ENCODE assay signal across 8 cellular contexts in genomic region chr3:177448987-177449975, GRCh38.
A peak's percentile ranks its signal among the peaks of the same experiment; 100 is the strongest.
DNase-seq lines count a peak whose midpoint lies in the region; ATAC-seq and TF ChIP-seq lines count a peak whose summit lies in the region.

No MANE protein-coding gene starts in this region.

- H3K9me3 ChIP-seq in DND-41 (ENCODE audit: insufficient read depth, low read length, severe bottlenecking) (no peaks in the 10 kb centered on the region), mesenchymal stem cell (ENCODE audit: control insufficient read depth, low read length) (no peaks in the 10 kb centered on the region), psoas muscle (no peaks in the 10 kb centered on the region)

- H2BK5ac ChIP-seq in mesenchymal stem cell (ENCODE audit: low read depth, low read length, poor library complexity, severe bottlenecking): no peak overlapping the region

- peak overlapping the region in 1 of 2 experiments; percentile 57 for H3K18ac ChIP-seq in mesenchymal stem cell (ENCODE audit: low read depth in 1 of 2, low read length in 2 of 2)

- H3K27me3 ChIP-seq in DND-41 (ENCODE audit: insufficient read depth, low read length, poor library complexity): no peaks in the 10 kb centered on the region
- H3K27me3 ChIP-seq in mesenchymal stem cell (ENCODE audit: control insufficient read depth in 1 of 2, insufficient read depth in 1 of 2, low read length in 2 of 2): no peaks in the 10 kb centered on the region
- H3K27me3 ChIP-seq in psoas muscle (ENCODE audit: insufficient read depth in 3 of 3, low read length in 2 of 3): no peaks in the 10 kb centered on the region

- H2BK15ac ChIP-seq in mesenchymal stem cell (ENCODE audit: low read depth, poor library complexity, severe bottlenecking): no peak overlapping the region

- no peak overlapping the region for H3K14ac ChIP-seq in mesenchymal stem cell (ENCODE audit: low read length in 2 of 2)

- H3K4me3 Mint-ChIP-seq in activated T-cell treated with anti-CD3 and anti-CD28 coated beads, Interleukin-2, amount 50 U/mL, for 72 hours: peak overlapping the region; percentile 54 to 85

- no peak overlapping the region for H2AK5ac ChIP-seq in mesenchymal stem cell (ENCODE audit: low read length, severe bottlenecking)

- H2AFZ ChIP-seq in DND-41 (ENCODE audit: low read depth, low read length) (0 out of 2 replicates have a peak overlapping the region, but pooled peaks have one; percentile 45), mesenchymal stem cell (ENCODE audit: low read depth, low read length) (no peak overlapping the region)

- intact Hi-C loops in psoas muscle (cut with DNase I): no loop called here

- no peaks in the 10 kb centered on the region for H3K27me3 Mint-ChIP-seq in activated T-cell treated with anti-CD3 and anti-CD28 coated beads, Interleukin-2, amount 50 U/mL, for 72 hours (ENCODE audit: low read depth)

- H3K4me1 Mint-ChIP-seq in activated T-cell treated with anti-CD3 and anti-CD28 coated beads, Interleukin-2, amount 50 U/mL, for 72 hours (ENCODE audit: low read depth): peaks cover 23% of the 10 kb centered on the region

- H3K23ac ChIP-seq in mesenchymal stem cell (ENCODE audit: low read length in 2 of 2): no peak overlapping the region

- H3K9me3 Mint-ChIP-seq in activated T-cell treated with anti-CD3 and anti-CD28 coated beads, Interleukin-2, amount 50 U/mL, for 72 hours: no peaks in the 10 kb centered on the region

- peak overlapping the region in 1 of 2 experiments; percentile 37 for H3K4ac ChIP-seq in mesenchymal stem cell (ENCODE audit: low read depth in 1 of 2, low read length in 2 of 2)

- H4K8ac ChIP-seq in mesenchymal stem cell (ENCODE audit: low read length): no peak overlapping the region

- no peaks in the 10 kb centered on the region for H4K20me1 ChIP-seq in DND-41 (ENCODE audit: insufficient read depth, low read length)

- no peaks in the 10 kb centered on the region for H3K79me2 ChIP-seq in DND-41 (ENCODE audit: insufficient read depth, low read length)

- no peaks in the 10 kb centered on the region for H3K79me1 ChIP-seq in mesenchymal stem cell (replicated peaks; ENCODE audit: low read length, poor library complexity, severe bottlenecking)

- H3K36me3 ChIP-seq in DND-41 (ENCODE audit: insufficient read depth, low read length) (no peaks in the 10 kb centered on the region), mesenchymal stem cell (ENCODE audit: control insufficient read depth in 1 of 2, insufficient read depth in 2 of 2, low read depth in 1 of 2, low read length in 2 of 2) (no peaks in the 10 kb centered on the region), psoas muscle (ENCODE audit: insufficient read depth in 1 of 2, low read depth in 1 of 2) (no peaks in the 10 kb centered on the region)

- H3K9ac ChIP-seq in DND-41 (ENCODE audit: low read depth, low read length) (no peak overlapping the region), mesenchymal stem cell (ENCODE audit: low read length) (peak overlapping the region; percentile 14)

- H3K27ac ChIP-seq in DND-41 (ENCODE audit: low read length): peak overlapping the region; percentile 59
- H3K27ac ChIP-seq in mesenchymal stem cell (ENCODE audit: low read length, poor library complexity, severe bottlenecking): peak overlapping the region; percentile 59
- H3K27ac ChIP-seq in psoas muscle: no peak overlapping the region

- H2BK120ac ChIP-seq in mesenchymal stem cell (ENCODE audit: low read depth, low read length): no peak overlapping the region

- peak overlapping the region; percentile 95 for H3K27ac Mint-ChIP-seq in activated T-cell treated with anti-CD3 and anti-CD28 coated beads, Interleukin-2, amount 50 U/mL, for 72 hours

- peaks cover 12% of the 10 kb centered on the region for H3K4me1 ChIP-seq in DND-41 (ENCODE audit: insufficient read depth, low read length)
- peaks cover 8% of the 10 kb centered on the region for H3K4me1 ChIP-seq in mesenchymal stem cell (ENCODE audit: control insufficient read depth, insufficient read depth, low read depth, low read length)
- H3K4me1 ChIP-seq in psoas muscle: no peaks in the 10 kb centered on the region

- DNase-seq in DND-41 (no peak), mesenchymal stem cell (peak; percentile 71), psoas muscle (no peak), DMS79 (lab: John Stamatoyannopoulos, UW) (no peak)
- peak in 1 of 2 donors; percentile 3 for DNase-seq in activated T-cell treated with anti-CD3 and anti-CD28 coated beads, Interleukin-2, amount 50 U/mL, for 72 hours
- no peak for DNase-seq in activated CD8-positive, alpha-beta memory T cell treated with anti-CD3 and anti-CD28 coated beads, Interleukin-2, amount 50 U/mL, for 48 hours

- H3K4me3 ChIP-seq in DND-41 (ENCODE audit: low read depth in 1 of 2, low read length in 2 of 2): no peak overlapping the region
- no peak overlapping the region for H3K4me3 ChIP-seq in mesenchymal stem cell (ENCODE audit: insufficient read depth in 1 of 2, low read depth in 1 of 2, low read length in 2 of 2)
- H3K4me3 ChIP-seq in psoas muscle: no peak overlapping the region

- ATAC-seq in DND-41 (ENCODE audit: insufficient read depth, low read depth): peak; percentile 57; the same call in 2 of the 3 replicates
- ATAC-seq in GM21367 (IDR thresholded peaks at IDR 0.05; ENCODE audit: unreplicated experiment): peak; percentile 89
- peak; percentile 92 for ATAC-seq in HG03565 (IDR thresholded peaks at IDR 0.05; ENCODE audit: unreplicated experiment)
- peak; percentile 31 to 60 for ATAC-seq in activated T-cell treated with anti-CD3 and anti-CD28 coated beads, Interleukin-2, amount 50 U/mL, for 72 hours (replicated peaks in 1 of 2)
- ATAC-seq in psoas muscle: no peak

- H3K36me3 Mint-ChIP-seq in activated T-cell treated with anti-CD3 and anti-CD28 coated beads, Interleukin-2, amount 50 U/mL, for 72 hours (ENCODE audit: insufficient read depth in 2 of 2): no peaks in the 10 kb centered on the region

- no peak overlapping the region for H3K4me2 ChIP-seq in DND-41 (ENCODE audit: insufficient read depth, low read length)
- no peak overlapping the region for H3K4me2 ChIP-seq in mesenchymal stem cell (ENCODE audit: low read length, poor library complexity, severe bottlenecking)

- TF ChIP-seq CTCF in DND-41 (IDR thresholded peaks at IDR 0.05; ENCODE audit: borderline replicate concordance, extremely low read depth, low read length, poor library complexity, severe bottlenecking) (no peak), psoas muscle (IDR thresholded peaks at IDR 0.05) (no peak)

- peak overlapping the region in 1 of 2 experiments; percentile 71 for H2BK12ac ChIP-seq in mesenchymal stem cell (ENCODE audit: low read length in 2 of 2)

- WGBS in mesenchymal stem cell: 73% methylated on average over 5 of the region's 8 CpGs
- WGBS in psoas muscle, 3 donors: 73 to 78% (median 73%) methylated on average over 8 of the region's 8 CpGs

- no peak overlapping the region for H4K91ac ChIP-seq in mesenchymal stem cell (ENCODE audit: low read length)

Comparison
In these comparisons a context has a peak if more than half of its experiments do, and no peak if none do; other contexts are left out.
1. ATAC-seq: peak in DND-41 (single experiment), GM21367 (single experiment), HG03565 (single experiment) and activated T-cell treated with anti-CD3 and anti-CD28 coated beads, Interleukin-2, amount 50 U/mL, for 72 hours (2 of 2); none in psoas muscle (0 of 4).